ENCODE assay signal across 16 cellular contexts in genomic region chr2:106176446-106177110, GRCh38.
"Had no signal": no experiment of that assay in that cellular context is flagged by ENCODE, and none has a peak within 500 bp of the region (broad histone marks: within the 10 kb centered on the region; RNA-seq: fewer than 3 reads in every experiment).

No MANE protein-coding gene starts in this region.

- H3K9me3 ChIP-seq: body of pancreas, neutrophil had no signal

- H3K4me1 ChIP-seq: body of pancreas had no signal

- H3K27ac Mint-ChIP-seq: activated CD4-positive, alpha-beta T cell treated with anti-CD3 and anti-CD28 coated beads for 36 hours; dendritic cell treated with granulocyte-macrophage colony-stimulating factor and Interleukin-4, amounts not matched to agents 40 ng/mL and 50 ng/mL, for 4 days had no signal

- H3K4me3 ChIP-seq: body of pancreas, hepatocyte, lung had no signal

- ATAC-seq: activated CD4-positive, alpha-beta T cell treated with anti-CD3 and anti-CD28 coated beads for 36 hours; activated CD8-positive, alpha-beta T cell treated with anti-CD3 and anti-CD28 coated beads, Interleukin-2, amount 10 ng/mL, durations not matched to agents 7 days and 5 days; activated T-helper 17 cell treated with anti-CD3 and anti-CD28 coated beads, Interleukin-2, amount 50 U/mL, for 72 hours; body of pancreas; effector memory CD8-positive, alpha-beta T cell had no signal

- H3K27me3 Mint-ChIP-seq: activated CD4-positive, alpha-beta T cell treated with anti-CD3 and anti-CD28 coated beads for 36 hours; activated naive CD4-positive, alpha-beta T cell treated with anti-CD3 and anti-CD28 coated beads, Interleukin-2, amount 50 U/mL, for 24 hours; activated T-helper 17 cell treated with anti-CD3 and anti-CD28 coated beads, Interleukin-2, amount 50 U/mL, for 72 hours; dendritic cell treated with granulocyte-macrophage colony-stimulating factor and Interleukin-4, amounts not matched to agents 40 ng/mL and 50 ng/mL, for 4 days; effector memory CD8-positive, alpha-beta T cell had no signal

- H3K4me3 Mint-ChIP-seq: activated CD4-positive, alpha-beta T cell treated with anti-CD3 and anti-CD28 coated beads for 36 hours; activated CD8-positive, alpha-beta T cell treated with anti-CD3 and anti-CD28 coated beads, Interleukin-2, amount 10 ng/mL, durations not matched to agents 7 days and 5 days; activated naive CD4-positive, alpha-beta T cell treated with anti-CD3 and anti-CD28 coated beads, Interleukin-2, amount 50 U/mL, for 24 hours; activated T-helper 17 cell treated with anti-CD3 and anti-CD28 coated beads, Interleukin-2, amount 50 U/mL, for 72 hours; dendritic cell treated with granulocyte-macrophage colony-stimulating factor and Interleukin-4, amounts not matched to agents 40 ng/mL and 50 ng/mL, for 4 days; effector memory CD8-positive, alpha-beta T cell had no signal

- H2AFZ ChIP-seq: hepatocyte had no signal

- DNase-seq: activated CD4-positive, alpha-beta T cell treated with anti-CD3 and anti-CD28 coated beads for 36 hours; activated CD8-positive, alpha-beta T cell treated with anti-CD3 and anti-CD28 coated beads, Interleukin-2, amount 10 ng/mL, durations not matched to agents 7 days and 5 days; amniotic stem cell; body of pancreas; cerebellar nuclear complex; effector memory CD8-positive, alpha-beta T cell; midbrain; retina; substantia nigra had no signal

- H3K27me3 ChIP-seq: body of pancreas, hepatocyte, neutrophil had no signal

- H3K9me3 Mint-ChIP-seq: activated naive CD4-positive, alpha-beta T cell treated with anti-CD3 and anti-CD28 coated beads, Interleukin-2, amount 50 U/mL, for 24 hours; activated T-helper 17 cell treated with anti-CD3 and anti-CD28 coated beads, Interleukin-2, amount 50 U/mL, for 72 hours; dendritic cell treated with granulocyte-macrophage colony-stimulating factor and Interleukin-4, amounts not matched to agents 40 ng/mL and 50 ng/mL, for 4 days; effector memory CD8-positive, alpha-beta T cell had no signal

- H3K4me2 ChIP-seq: hepatocyte had no signal

- H3K27ac ChIP-seq: body of pancreas, epithelial cell of prostate, hepatocyte, neutrophil had no signal
